Comparison of ENCODE assay signal across 27 cellular contexts in genomic region chr3:24886511-24886910, GRCh38.
"Had no signal": no experiment of that assay in that cellular context is flagged by ENCODE, and none has a peak within 500 bp of the region (broad histone marks: within the 10 kb centered on the region; RNA-seq: fewer than 3 reads in every experiment).

No MANE protein-coding gene starts in this region.

- DNase-seq: dermis blood vessel endothelial cell; effector memory CD4-positive, alpha-beta T cell; foreskin keratinocyte; heart right ventricle; hippocampal formation; immature natural killer cell; islet precursor cell; kidney glomerular epithelial cell; left colon; left ventricle myocardium superior; lower lobe of right lung; natural killer cell; occipital lobe; ovary; posterior cingulate gyrus; psoas muscle; right cardiac atrium; sigmoid colon; stimulated activated CD4-positive, alpha-beta T cell treated with anti-CD3 and anti-CD28 coated beads, Interleukin-2, amount 100 ng/mL, for 24 hours; stimulated activated CD4-positive, alpha-beta T cell treated with anti-CD3 and anti-CD28 coated beads, Interleukin-4, amount 100 ng/mL, for 24 hours; stimulated activated naive CD4-positive, alpha-beta T cell treated with Interleukin-2 at 50 U/mL for 16 hours; stomach; thyroid gland; uterus had no signal

- FAIRE-seq: endothelial cell of umbilical vein had no signal

- ATAC-seq: foreskin keratinocyte; gastroesophageal sphincter; heart right ventricle; left colon; left ventricle myocardium superior; lower lobe of right lung; natural killer cell; psoas muscle; right cardiac atrium; stimulated activated effector memory CD8-positive, alpha-beta T cell treated with anti-CD3 and anti-CD28 coated beads, Interleukin-12 subunit alpha, Interleukin-12 subunit beta, amount 100 ng/mL, for 72 hours had no signal
